8 cellular contexts compared by ENCODE assay signal in the genomic region with DNA sequence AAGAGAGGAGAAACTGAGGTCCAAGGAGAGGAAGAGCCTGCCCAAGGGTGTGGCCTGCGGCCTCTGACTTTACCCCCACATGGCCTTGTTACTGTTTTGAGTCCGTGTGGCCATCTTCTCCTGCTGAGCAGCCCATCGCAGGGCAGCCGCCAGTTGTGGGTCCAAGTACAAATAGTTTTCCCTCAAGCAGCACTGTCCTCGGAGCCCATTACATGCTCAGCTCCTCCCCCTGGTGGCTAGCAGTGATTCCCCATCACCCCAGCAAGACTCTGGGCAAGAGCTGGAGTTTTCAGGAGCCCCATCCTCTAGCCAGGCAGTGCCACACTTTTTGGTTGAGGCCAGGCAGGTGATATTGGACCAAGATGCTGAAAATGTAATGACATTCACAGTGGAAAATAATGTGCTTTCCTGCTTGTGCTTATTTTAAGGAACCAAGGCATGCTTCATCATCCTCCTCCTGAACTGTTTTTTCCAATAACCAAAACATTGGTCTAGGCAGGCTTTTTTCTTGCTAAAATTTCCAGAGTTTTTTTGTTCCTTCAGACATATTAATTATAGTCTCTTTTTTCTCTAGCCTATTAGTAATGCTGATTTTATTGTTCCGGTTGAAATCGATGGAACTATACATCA.
DNase-seq lines count a peak whose midpoint lies in the region; ATAC-seq lines count a peak whose summit lies in the region.

No MANE protein-coding gene starts in this region.

- peak; percentile 83 for DNase-seq in ELF-1 (ENCODE audit: low read depth, low spot score)
- DNase-seq in NAMALWA (ENCODE audit: low spot score) = peak; percentile 70
- peak; percentile 61 for DNase-seq in activated CD4-positive, alpha-beta T cell treated with anti-CD3 and anti-CD28 coated beads, Interleukin-2, amount 50 U/mL, for 1 hour
- DNase-seq in ecto neural progenitor cell (ENCODE audit: low spot score) = peak; percentile 74
- DNase-seq in medulla oblongata (ENCODE audit: extremely low spot score) = peak; percentile 81
- peak; percentile 21 to 27 for DNase-seq in stimulated activated CD8-positive, alpha-beta memory T cell treated with anti-CD3 and anti-CD28 coated beads, Interleukin-4, amount 100 ng/mL, for 4 hours (ENCODE audit: low read depth in 2 of 2, low spot score in 1 of 2)

- ATAC-seq in GM21528 (IDR thresholded peaks at IDR 0.05; ENCODE audit: low FRiP score, unreplicated experiment) = peak; percentile 55
- no peak for ATAC-seq in HG03039 (IDR thresholded peaks at IDR 0.05; ENCODE audit: unreplicated experiment)

Comparison
In these comparisons a context has a peak if more than half of its experiments do, and no peak if none do; other contexts are left out.
1. DNase-seq: peak in every context shown above with its lines; median percentile 83 in ELF-1; 81 in medulla oblongata; 74 in ecto neural progenitor cell; 70 in NAMALWA; 61 in activated CD4-positive, alpha-beta T cell treated with anti-CD3 and anti-CD28 coated beads, Interleukin-2, amount 50 U/mL, for 1 hour; 24 in stimulated activated CD8-positive, alpha-beta memory T cell treated with anti-CD3 and anti-CD28 coated beads, Interleukin-4, amount 100 ng/mL, for 4 hours.